ENCODE assay signal across 21 cellular contexts in genomic region chr3:184382326-184383032, GRCh38. TPM values are rescaled to one million over a fixed set of nuclear protein-coding genes. Genes with fewer than 3 reads are reported as not detected.
DNase-seq lines count a peak whose midpoint lies in the region; ATAC-seq and TF ChIP-seq lines count a peak whose summit lies in the region.
"Had no signal": no experiment of that assay in that cellular context is flagged by ENCODE, and none has a peak within 500 bp of the region (broad histone marks: within the 10 kb centered on the region; RNA-seq: fewer than 3 reads in every experiment).

No MANE protein-coding gene starts in this region.

- intact Hi-C loops in posterior vena cava (cut with DNase I), result no loop called here

- DNase-seq in GM20000 (ENCODE audit: low spot score) (peak; percentile 33), WTC11 (ENCODE audit: low spot score) (no peak), memory B cell (ENCODE audit: low spot score in 2 of 2) (no peak), posterior vena cava (ENCODE audit: low spot score) (peak; percentile 68), hepatic stellate cell (ENCODE audit: low spot score) (no peak), NCI-H1436 (lab: John Stamatoyannopoulos, UW) (no peak)
- no peak for DNase-seq in effector memory CD8-positive, alpha-beta T cell
- DNase-seq: Calu3; CD8-positive, alpha-beta memory T cell; DMS153; DND-41; H9; HFFc6; KG1; MG63; NCI-H1694; NCI-H2029 treated with DMSO at 0.1 percent for 48 hours; NCI-H446 treated with DMSO at 0.1 percent for 48 hours; SHP77 had no signal

- H3K4me1 Mint-ChIP-seq in WTC11 (peaks cover 22% of the 10 kb centered on the region), memory B cell (peaks cover 5% of the 10 kb centered on the region)
- peaks cover 9 to 14% of the 10 kb centered on the region in 2 donors for H3K4me1 Mint-ChIP-seq in effector memory CD8-positive, alpha-beta T cell (ENCODE audit: low read depth in 2 of 2)

- H3K27me3 Mint-ChIP-seq in WTC11 (ENCODE audit: low read depth) (peaks cover 57% of the 10 kb centered on the region), memory B cell (peaks cover 36% of the 10 kb centered on the region)
- peaks cover 68 to 93% of the 10 kb centered on the region in 2 donors for H3K27me3 Mint-ChIP-seq in effector memory CD8-positive, alpha-beta T cell

- no peak for ATAC-seq in WTC11
- no peak for ATAC-seq in memory B cell (ENCODE audit: low read depth)
- no peak for ATAC-seq in effector memory CD8-positive, alpha-beta T cell (replicated peaks)

- H3K4me3 Mint-ChIP-seq in WTC11, result peak overlapping the region; percentile 69; the same call in 1 of the 2 replicates
- peak overlapping the region; percentile 14 for H3K4me3 Mint-ChIP-seq in memory B cell
- no peak overlapping the region for H3K4me3 Mint-ChIP-seq in effector memory CD8-positive, alpha-beta T cell
- H3K4me3 Mint-ChIP-seq: HFFc6 had no signal

- POLR2A ChIA-PET in WTC11 (lab: Charles Lee), result no interaction called here

- H3K9me3 Mint-ChIP-seq in WTC11 (no peaks in the 10 kb centered on the region), memory B cell (no peaks in the 10 kb centered on the region)
- H3K9me3 Mint-ChIP-seq in effector memory CD8-positive, alpha-beta T cell, result no peaks in the 10 kb centered on the region
- H3K9me3 Mint-ChIP-seq: CD8-positive, alpha-beta memory T cell; HFFc6 had no signal

- no peaks in the 10 kb centered on the region for H3K36me3 Mint-ChIP-seq in WTC11
- H3K36me3 Mint-ChIP-seq in memory B cell, result no peaks in the 10 kb centered on the region
- H3K36me3 Mint-ChIP-seq in effector memory CD8-positive, alpha-beta T cell (ENCODE audit: insufficient read depth), result peaks cover 2% of the 10 kb centered on the region

- CTCF ChIA-PET in WTC11 (lab: Charles Lee), result interaction anchor here (0.6 to 5.2 kb wide), 5 partner anchors 10 to 159 kb away, joined by 3 to 33 read pairs (median 4); no protein-coding TSS in a partner anchor

- H3K27ac Mint-ChIP-seq in WTC11, result no peak overlapping the region
- no peak overlapping the region for H3K27ac Mint-ChIP-seq in memory B cell
- H3K27ac Mint-ChIP-seq in effector memory CD8-positive, alpha-beta T cell, result no peak overlapping the region
- H3K27ac Mint-ChIP-seq: CD8-positive, alpha-beta memory T cell; H9; HFFc6 had no signal

- TF ChIP-seq CTCF in GM20000 (IDR thresholded peaks at IDR 0.05; ENCODE audit: extremely low read depth, missing control alignments) (no peak), WTC11 (IDR thresholded peaks at IDR 0.05) (no peak)

TF ChIP-seq in WTC11, 78 proteins besides CTCF, POLR2A, EP300 and RAD21:
- TF ChIP-seq ZNF263 (CRISPR knock-in tag; IDR thresholded peaks at IDR 0.05; ENCODE audit: low read depth), result no peak
- TF ChIP-seq CBFB (CRISPR knock-in tag; IDR thresholded peaks at IDR 0.05; ENCODE audit: low read depth), result no peak
- TF ChIP-seq, protein P1, sequence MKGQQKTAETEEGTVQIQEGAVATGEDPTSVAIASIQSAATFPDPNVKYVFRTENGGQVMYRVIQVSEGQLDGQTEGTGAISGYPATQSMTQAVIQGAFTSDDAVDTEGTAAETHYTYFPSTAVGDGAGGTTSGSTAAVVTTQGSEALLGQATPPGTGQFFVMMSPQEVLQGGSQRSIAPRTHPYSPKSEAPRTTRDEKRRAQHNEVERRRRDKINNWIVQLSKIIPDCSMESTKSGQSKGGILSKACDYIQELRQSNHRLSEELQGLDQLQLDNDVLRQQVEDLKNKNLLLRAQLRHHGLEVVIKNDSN (CRISPR knock-in tag; IDR thresholded peaks at IDR 0.05), result no peak
- TF ChIP-seq JUN (CRISPR knock-in tag; IDR thresholded peaks at IDR 0.05), result no peak
- no peak for TF ChIP-seq GRHL2 (CRISPR knock-in tag; IDR thresholded peaks at IDR 0.05; ENCODE audit: insufficient replicate concordance, severe bottlenecking)
- TF ChIP-seq NFYB (CRISPR knock-in tag; conservative IDR thresholded peaks at IDR 0.05; ENCODE audit: low read depth), result no peak
- no peak for TF ChIP-seq ZNF396 (CRISPR knock-in tag; IDR thresholded peaks at IDR 0.05; ENCODE audit: borderline replicate concordance)
- no peak for TF ChIP-seq NR3C1 (CRISPR knock-in tag; conservative IDR thresholded peaks at IDR 0.05; ENCODE audit: low read depth)

RNA-seq across cellular contexts. Expression of gene CHRD, which starts 2.6 kb away (rescaled TPM):
- 1.3 to 2.7 TPM (median 1.8 TPM) in 3 replicates for total RNA-seq in WTC11 (2021)
- total RNA-seq in posterior vena cava, result 10 to 100 TPM; 18.6 to 32.6 TPM
- total RNA-seq: Calu3 had no signal

RNA-seq across cellular contexts. Expression of gene THPO, which starts 4.5 kb away (rescaled TPM):
- total RNA-seq in WTC11 (2021), result 0.55 to 1.4 TPM (median 1.0 TPM) in 3 replicates
- total RNA-seq in posterior vena cava, result 1 to 10 TPM in 1 of 2 donors, under 1 TPM in 1; 0.71 to 1.1 TPM
- total RNA-seq: A673; Calu3; CD8-positive, alpha-beta memory T cell; HFFc6; OCI-LY7 had no signal

RNA-seq across cellular contexts. Expression of gene POLR2H, which starts 21.0 kb away (rescaled TPM):
- 117 to 133 TPM (median 118 TPM) in 3 replicates for total RNA-seq in WTC11 (2021)
- total RNA-seq in posterior vena cava, result 10 to 100 TPM; 39.1 to 42.7 TPM

RNA-seq across cellular contexts. Expression of gene CLCN2, which starts 21.1 kb away (rescaled TPM):
- 15.7 to 22.6 TPM (median 17.0 TPM) in 3 replicates for total RNA-seq in WTC11 (2021)
- total RNA-seq in posterior vena cava, result 1 to 10 TPM; 3.7 to 4.0 TPM

RNA-seq across cellular contexts. Expression of gene FAM131A, which starts 45.1 kb away (rescaled TPM):
- 20.3 to 23.0 TPM (median 20.4 TPM) in 3 replicates for total RNA-seq in WTC11 (2021)
- 10 to 100 TPM; 30.4 to 37.4 TPM for total RNA-seq in posterior vena cava

Comparison
In these comparisons a context has a peak if more than half of its experiments do, and no peak if none do; other contexts are left out.
1. DNase-seq: peak in GM20000 (single experiment) and posterior vena cava (single experiment); none in WTC11 (single experiment), memory B cell (0 of 2), effector memory CD8-positive, alpha-beta T cell (0 of 3), hepatic stellate cell (single experiment) and NCI-H1436 (single experiment).
2. H3K4me3 Mint-ChIP-seq: peak in WTC11 (single experiment) and memory B cell (single experiment); none in effector memory CD8-positive, alpha-beta T cell (0 of 2).